Comparison of ENCODE assay signal across 27 cellular contexts in genomic region chr22:36002861-36003260, GRCh38. TPM values are rescaled to one million over a fixed set of nuclear protein-coding genes. Genes with fewer than 3 reads are reported as not detected.
DNase-seq lines count a peak whose midpoint lies in the region; ATAC-seq, FAIRE-seq and TF ChIP-seq lines count a peak whose summit lies in the region.
"Had no signal": no experiment of that assay in that cellular context is flagged by ENCODE, and none has a peak within 500 bp of the region (broad histone marks: within the 10 kb centered on the region; RNA-seq: fewer than 3 reads in every experiment).

No MANE protein-coding gene starts in this region.

- H3K4me1 Mint-ChIP-seq in mesothelial cell of epicardium: peaks cover 20% of the 10 kb centered on the region
- H3K4me1 Mint-ChIP-seq: CD14-positive monocyte; CD8-positive, alpha-beta memory T cell had no signal

- CTCF ChIA-PET in HEK293 (lab: Yijun Ruan, JAX): interaction anchor here (0.7 to 1.0 kb wide), 2 partner anchors 10 to 12 kb away, joined by 3 to 4 read pairs; no protein-coding TSS in a partner anchor

- peaks cover 5% of the 10 kb centered on the region for H3K9me3 Mint-ChIP-seq in mesothelial cell of epicardium
- H3K9me3 Mint-ChIP-seq: CD4-positive, alpha-beta T cell; CD8-positive, alpha-beta memory T cell had no signal

- no peak overlapping the region for H3K27ac ChIP-seq in HEK293 (ENCODE audit: extremely low read depth, low read depth, low read length)
- H3K27ac ChIP-seq: 22Rv1; A549; BLaER1 treated with 17β-estradiol and CSF1 and Interleukin-3, amounts not matched to agents 10 nM and 100 nM; GM23248 had no signal

- TF ChIP-seq POLR2A in erythroblast (IDR thresholded peaks at IDR 0.05; ENCODE audit: low read length): no peak

- H3K27me3 Mint-ChIP-seq in mesothelial cell of epicardium (ENCODE audit: low read depth): no peaks in the 10 kb centered on the region
- H3K27me3 Mint-ChIP-seq: CD4-positive, alpha-beta T cell had no signal

- in situ Hi-C loops in SK-MEL-5 (cut with HindIII; ENCODE audit: low pct_unique_long_range_greater_than_20kb, low sequenced_read_pairs): no loop called here

- peaks cover 10% of the 10 kb centered on the region for H3K4me1 ChIP-seq in HEK293 (ENCODE audit: control insufficient read depth, insufficient read depth, low read length)
- H3K4me1 ChIP-seq: BE2C; BLaER1 treated with 17β-estradiol and CSF1 and Interleukin-3, amounts not matched to agents 10 nM and 100 nM had no signal

- no peak overlapping the region for H3K4me3 Mint-ChIP-seq in mesothelial cell of epicardium
- H3K4me3 Mint-ChIP-seq: CD14-positive monocyte; CD4-positive, alpha-beta T cell; CD8-positive, alpha-beta memory T cell had no signal

- no peak for ATAC-seq in GM18909 (IDR thresholded peaks at IDR 0.05; ENCODE audit: poor library complexity, unreplicated experiment)
- ATAC-seq: A549 had no signal

- H3K27ac Mint-ChIP-seq in mesothelial cell of epicardium: peak overlapping the region; percentile 0
- H3K27ac Mint-ChIP-seq: CD4-positive, alpha-beta T cell; CD8-positive, alpha-beta memory T cell had no signal

- peak; percentile 91 for FAIRE-seq in A204.1 (lab: Jason Lieb, UNC)
- FAIRE-seq: A549, G401.6, GM12892, GM19239, H1 had no signal

- peaks cover 11% of the 10 kb centered on the region for H3K36me3 Mint-ChIP-seq in mesothelial cell of epicardium
- H3K36me3 Mint-ChIP-seq: CD14-positive monocyte had no signal

- POLR2A ChIA-PET in HEK293 (lab: Yijun Ruan, JAX): no interaction called here

- H3K4me3 ChIP-seq in HEK293 (ENCODE audit: low read depth, low read length): no peak overlapping the region
- H3K4me3 ChIP-seq: A549; BLaER1 treated with 17β-estradiol and CSF1 and Interleukin-3, amounts not matched to agents 10 nM and 100 nM; GM23248 had no signal

- no peaks in the 10 kb centered on the region for H3K36me3 ChIP-seq in HEK293 (ENCODE audit: control insufficient read depth in 2 of 2, insufficient read depth in 1 of 2, low read length in 2 of 2)
- H3K36me3 ChIP-seq: BE2C; BLaER1 treated with 17β-estradiol and CSF1 and Interleukin-3, amounts not matched to agents 10 nM and 100 nM had no signal

- TF ChIP-seq CTCF in HEK293 (tag by site-specific recombination; IDR thresholded peaks at IDR 0.05) (no peak), mesothelial cell of epicardium (IDR thresholded peaks at IDR 0.05; ENCODE audit: unreplicated experiment) (no peak)

- H3K9me3 ChIP-seq in HEK293 (ENCODE audit: control insufficient read depth, insufficient read depth, low read depth, low read length): no peaks in the 10 kb centered on the region
- H3K9me3 ChIP-seq: A549; BE2C; BLaER1 treated with 17β-estradiol and CSF1 and Interleukin-3, amounts not matched to agents 10 nM and 100 nM had no signal

- DNase-seq in SK-MEL-5 (ENCODE audit: low read depth, low spot score) (peak; percentile 16), mesothelial cell of epicardium (ENCODE audit: low spot score in 2 of 2, unreplicated experiment in 2 of 2) (no peak), NCI-H2196 (lab: John Stamatoyannopoulos, UW; ENCODE audit: unreplicated experiment) (no peak), NCI-H1930 (lab: John Stamatoyannopoulos, UW) (no peak), erythroblast (lab: John Stamatoyannopoulos, UW) (no peak)
- DNase-seq: ACHN; AML-193; BE2C; CD4-positive, alpha-beta T cell; CD8-positive, alpha-beta memory T cell; COR-L47; DMS153; DND-41; GM23248; H7; HCEC 1CT had no signal

TF ChIP-seq in HEK293, 187 proteins besides CTCF, POLR2A, EP300 and RAD21:
- TF ChIP-seq PRDM10 (tag by site-specific recombination; IDR thresholded peaks at IDR 0.05) (peak; percentile 82), ZNF510 (tag by site-specific recombination; IDR thresholded peaks at IDR 0.05; ENCODE audit: insufficient replicate concordance) (no peak), ZNF529 (tag by site-specific recombination; IDR thresholded peaks at IDR 0.05; ENCODE audit: insufficient replicate concordance) (no peak), ZNF311 (tag by site-specific recombination; IDR thresholded peaks at IDR 0.05; ENCODE audit: borderline replicate concordance) (no peak), ZNF626 (tag by site-specific recombination; IDR thresholded peaks at IDR 0.05) (no peak)
TF ChIP-seq in HEK293: peak in this region for 1.

RNA-seq across cellular contexts. Expression of gene RBFOX2, which starts 25.8 kb away (rescaled TPM):
- 53.6 and 57.0 TPM in 2 replicates for total RNA-seq in SK-MEL-5 (2014; rRNA removed; shearing (Covaris generic))
- 55.4 and 63.8 TPM in 2 replicates for polyA plus RNA-seq in SK-MEL-5 (2015; cell fraction: cytosol; rRNA removed)
- 63.8 and 71.1 TPM in 2 replicates for polyA plus RNA-seq in SK-MEL-5 (2015; cell fraction: nucleus; rRNA removed)
- total RNA-seq in mesothelial cell of epicardium: 209 to 212 TPM (median 210 TPM) in 3 replicates
- polyA plus RNA-seq: CD14-positive monocyte had no signal
